1 cellular context compared by ENCODE assay signal in genomic region chr14:88385212-88386101, GRCh38.
TF ChIP-seq lines count a peak whose summit lies in the region.

TSS of gene SPATA7 (plus strand) at chr14:88385657. CDS start at chr14:88385819, 162 bp downstream.

TF ChIP-seq in HepG2, 621 proteins besides CTCF, POLR2A, EP300 and RAD21 (continued from another document and continues in another):
- no peak for TF ChIP-seq NFAT5 (CRISPR knock-in tag; IDR thresholded peaks at IDR 0.05)
- TF ChIP-seq PPARG (CRISPR knock-in tag; conservative IDR thresholded peaks at IDR 0.05) = peak; percentile 25; the same call in 1 of the 2 replicates
- no peak for TF ChIP-seq FOXJ3 (CRISPR knock-in tag; IDR thresholded peaks at IDR 0.05; ENCODE audit: borderline replicate concordance)
- TF ChIP-seq MXD3 (CRISPR knock-in tag; IDR thresholded peaks at IDR 0.05) = peak; percentile 79; the same call in 1 of the 2 replicates
- TF ChIP-seq ZNF574 (CRISPR knock-in tag; IDR thresholded peaks at IDR 0.05) = peak; percentile 74
- TF ChIP-seq ELF3 (CRISPR knock-in tag; IDR thresholded peaks at IDR 0.05) = peak; percentile 34; the same call in 1 of the 2 replicates
- TF ChIP-seq HOXA5 (CRISPR knock-in tag; IDR thresholded peaks at IDR 0.05) = 0 out of 2 replicates have a peak, but pooled peaks have one; percentile 62
- no peak for TF ChIP-seq NCOA5 (CRISPR knock-in tag; IDR thresholded peaks at IDR 0.05)
- 0 out of 2 replicates have a peak, but pooled peaks have one; percentile 30 for TF ChIP-seq ZNF777 (CRISPR knock-in tag; IDR thresholded peaks at IDR 0.05)
- peak; percentile 34; the same call in 1 of the 2 replicates for TF ChIP-seq E2F5 (CRISPR knock-in tag; conservative IDR thresholded peaks at IDR 0.05)
- TF ChIP-seq ZNF556 (CRISPR knock-in tag; IDR thresholded peaks at IDR 0.05; ENCODE audit: borderline replicate concordance) = 0 out of 2 replicates have a peak, but pooled peaks have one; percentile 21
- no peak for TF ChIP-seq SOX6 (IDR thresholded peaks at IDR 0.05)
- TF ChIP-seq SOX6 (CRISPR knock-in tag; IDR thresholded peaks at IDR 0.05) = peak; percentile 47; the same call in 1 of the 2 replicates
- peak; percentile 86; the same call in 1 of the 2 replicates for TF ChIP-seq ZNF563 (CRISPR knock-in tag; IDR thresholded peaks at IDR 0.05)
- 0 out of 2 replicates have a peak, but pooled peaks have one; percentile 27 for TF ChIP-seq SNAPC4 (CRISPR knock-in tag; IDR thresholded peaks at IDR 0.05)
- TF ChIP-seq REST (IDR thresholded peaks at IDR 0.05; ENCODE audit: borderline replicate concordance in 1 of 2, low read depth in 1 of 2, low read length in 2 of 2) = no peak
- TF ChIP-seq ZNF598 (CRISPR knock-in tag; IDR thresholded peaks at IDR 0.05; ENCODE audit: borderline replicate concordance) = peak; percentile 79
- TF ChIP-seq HMG20A (CRISPR knock-in tag; IDR thresholded peaks at IDR 0.05; ENCODE audit: borderline replicate concordance) = no peak
- 0 out of 2 replicates have a peak, but pooled peaks have one; percentile 39 for TF ChIP-seq HNRNPL (IDR thresholded peaks at IDR 0.05; ENCODE audit: low read depth, low read length)
- TF ChIP-seq HNF4A (CRISPR knock-in tag; IDR thresholded peaks at IDR 0.05) = 0 out of 2 replicates have a peak, but pooled peaks have one; percentile 6
- peak; percentile 81; the same call in 1 of the 2 replicates for TF ChIP-seq MXD4 (CRISPR knock-in tag; IDR thresholded peaks at IDR 0.05)
- no peak for TF ChIP-seq ZNF672 (CRISPR knock-in tag; IDR thresholded peaks at IDR 0.05)
- no peak for TF ChIP-seq ZUFSP (CRISPR knock-in tag; IDR thresholded peaks at IDR 0.05; ENCODE audit: borderline replicate concordance)
- 0 out of 2 replicates have a peak, but pooled peaks have one; percentile 8 for TF ChIP-seq CEBPG (CRISPR knock-in tag; IDR thresholded peaks at IDR 0.05)
- TF ChIP-seq ZNF512 (CRISPR knock-in tag; IDR thresholded peaks at IDR 0.05) = no peak
- no peak for TF ChIP-seq SYNCRIP (IDR thresholded peaks at IDR 0.05; ENCODE audit: insufficient read depth, low read depth, low read length)
- peak; percentile 18; the same call in 1 of the 2 replicates for TF ChIP-seq ZKSCAN8 (CRISPR knock-in tag; IDR thresholded peaks at IDR 0.05; ENCODE audit: borderline replicate concordance)
- TF ChIP-seq ETV5 (CRISPR knock-in tag; IDR thresholded peaks at IDR 0.05; ENCODE audit: borderline replicate concordance) = peak; percentile 38; the same call in 1 of the 2 replicates
- no peak for TF ChIP-seq ZSCAN12 (CRISPR knock-in tag; IDR thresholded peaks at IDR 0.05)
- no peak for TF ChIP-seq ZBTB44 (CRISPR knock-in tag; IDR thresholded peaks at IDR 0.05)
- TF ChIP-seq ZFP37 (CRISPR knock-in tag; IDR thresholded peaks at IDR 0.05; ENCODE audit: borderline replicate concordance) = 0 out of 2 replicates have a peak, but pooled peaks have one; percentile 28
